30 cellular contexts compared by ENCODE assay signal in genomic region chr1:87883906-87884305, GRCh38.
"Had no signal": no experiment of that assay in that cellular context is flagged by ENCODE, and none has a peak within 500 bp of the region (broad histone marks: within the 10 kb centered on the region; RNA-seq: fewer than 3 reads in every experiment).

No MANE protein-coding gene starts in this region.

- ATAC-seq: naive thymus-derived CD4-positive, alpha-beta T cell; natural killer cell; pancreas; right cardiac atrium; sciatic nerve; stimulated activated memory B cell treated with anti-CD40 and anti-IgM and Interleukin-4, amounts not matched to agents 10 μg/mL and 1 μg/mL and 100 μg/mL, for 72 hours; stimulated activated naive CD8-positive, alpha-beta T cell treated with anti-CD3 and anti-CD28 coated beads, Interleukin-15, amount 100 ng/mL, for 72 hours; stimulated activated naive CD8-positive, alpha-beta T cell treated with anti-CD3 and anti-CD28 coated beads, Interleukin-15, Interleukin-2, amounts not matched to agents 100 U/mL and 50 U/mL, for 24 hours; upper lobe of right lung had no signal

- H3K36me3 Mint-ChIP-seq: naive thymus-derived CD4-positive, alpha-beta T cell; natural killer cell; stimulated activated memory B cell treated with anti-CD40 and anti-IgM and Interleukin-4, amounts not matched to agents 10 μg/mL and 1 μg/mL and 100 μg/mL, for 72 hours; type B pancreatic cell had no signal

- H3K4me2 ChIP-seq: smooth muscle cell had no signal

- H3K9me3 Mint-ChIP-seq: nephron; stimulated activated naive CD8-positive, alpha-beta T cell treated with anti-CD3 and anti-CD28 coated beads, Interleukin-15, amount 100 ng/mL, for 72 hours had no signal

- H3K27ac Mint-ChIP-seq: naive thymus-derived CD4-positive, alpha-beta T cell; natural killer cell; nephron; stimulated activated memory B cell treated with anti-CD40 and anti-IgM and Interleukin-4, amounts not matched to agents 10 μg/mL and 1 μg/mL and 100 μg/mL, for 72 hours; stimulated activated naive CD8-positive, alpha-beta T cell treated with anti-CD3 and anti-CD28 coated beads, Interleukin-15, amount 100 ng/mL, for 72 hours; type B pancreatic cell had no signal

- H3K4me1 ChIP-seq: pancreas, prostate gland, spleen, suprapubic skin, testis, upper lobe of right lung, uterus had no signal

- H3K36me3 ChIP-seq: neutrophil, pancreas, prostate gland, spleen, suprapubic skin, tibial artery, transverse colon, upper lobe of right lung, uterus had no signal

- H3K9me3 ChIP-seq: neutrophil, pancreas, prostate gland, spleen, suprapubic skin, testis, tibial artery, transverse colon, upper lobe of right lung, uterus had no signal

- H3K4me1 Mint-ChIP-seq: naive thymus-derived CD4-positive, alpha-beta T cell; natural killer cell; stimulated activated naive CD8-positive, alpha-beta T cell treated with anti-CD3 and anti-CD28 coated beads, Interleukin-15, amount 100 ng/mL, for 72 hours had no signal

- H3K4me3 Mint-ChIP-seq: naive thymus-derived CD4-positive, alpha-beta T cell; natural killer cell; nephron; neural crest cell; stimulated activated memory B cell treated with anti-CD40 and anti-IgM and Interleukin-4, amounts not matched to agents 10 μg/mL and 1 μg/mL and 100 μg/mL, for 72 hours; stimulated activated naive CD8-positive, alpha-beta T cell treated with anti-CD3 and anti-CD28 coated beads, Interleukin-15, amount 100 ng/mL, for 72 hours; type B pancreatic cell had no signal

- DNase-seq: naive thymus-derived CD4-positive, alpha-beta T cell; natural killer cell; nucleus accumbens; pancreas; right cardiac atrium; spleen; stimulated activated CD4-positive, alpha-beta T cell treated with anti-CD3 and anti-CD28 coated beads, Interleukin-12 subunit alpha, Interleukin-12 subunit beta, amount 100 ng/mL, for 4 hours; stimulated activated CD4-positive, alpha-beta T cell treated with anti-CD3 and anti-CD28 coated beads, Interleukin-1b, Interleukin-23, amount 100 ng/mL, for 48 hours; stimulated activated CD4-positive, alpha-beta T cell treated with anti-CD3 and anti-CD28 coated beads, Interleukin-4, amount 100 ng/mL, for 1 hour; stimulated activated CD4-positive, alpha-beta T cell treated with anti-CD3 and anti-CD28 coated beads, Interleukin-4, amount 100 ng/mL, for 4 hours; stimulated activated CD8-positive, alpha-beta memory T cell treated with anti-CD3 and anti-CD28 coated beads, Interleukin-4, amount 100 ng/mL, for 48 hours; stimulated activated naive CD4-positive, alpha-beta T cell; stimulated activated naive CD8-positive, alpha-beta T cell treated with anti-CD3 and anti-CD28 coated beads, Interleukin-15, amount 100 ng/mL, for 72 hours; stimulated activated naive CD8-positive, alpha-beta T cell treated with anti-CD3 and anti-CD28 coated beads, Interleukin-15, Interleukin-2, amounts not matched to agents 100 U/mL and 50 U/mL, for 24 hours; substantia nigra; testis; tibial artery; transverse colon; upper lobe of right lung; uterus had no signal

- H3K27me3 Mint-ChIP-seq: stimulated activated memory B cell treated with anti-CD40 and anti-IgM and Interleukin-4, amounts not matched to agents 10 μg/mL and 1 μg/mL and 100 μg/mL, for 72 hours; stimulated activated naive CD8-positive, alpha-beta T cell treated with anti-CD3 and anti-CD28 coated beads, Interleukin-15, amount 100 ng/mL, for 72 hours had no signal

- H3K27me3 ChIP-seq: neutrophil, pancreas, spleen, suprapubic skin, testis, tibial artery, transverse colon, upper lobe of right lung, uterus had no signal

- H3K27ac ChIP-seq: neutrophil, pancreas, prostate gland, skin epidermis, spleen, suprapubic skin, testis, tibial artery, transverse colon, upper lobe of right lung, uterus had no signal

- H3K4me3 ChIP-seq: pancreas, prostate gland, skin epidermis, smooth muscle cell, spleen, suprapubic skin, testis, tibial artery, transverse colon, upper lobe of right lung, uterus had no signal
